ENCODE assay signal across 1 cellular context in the genomic region with DNA sequence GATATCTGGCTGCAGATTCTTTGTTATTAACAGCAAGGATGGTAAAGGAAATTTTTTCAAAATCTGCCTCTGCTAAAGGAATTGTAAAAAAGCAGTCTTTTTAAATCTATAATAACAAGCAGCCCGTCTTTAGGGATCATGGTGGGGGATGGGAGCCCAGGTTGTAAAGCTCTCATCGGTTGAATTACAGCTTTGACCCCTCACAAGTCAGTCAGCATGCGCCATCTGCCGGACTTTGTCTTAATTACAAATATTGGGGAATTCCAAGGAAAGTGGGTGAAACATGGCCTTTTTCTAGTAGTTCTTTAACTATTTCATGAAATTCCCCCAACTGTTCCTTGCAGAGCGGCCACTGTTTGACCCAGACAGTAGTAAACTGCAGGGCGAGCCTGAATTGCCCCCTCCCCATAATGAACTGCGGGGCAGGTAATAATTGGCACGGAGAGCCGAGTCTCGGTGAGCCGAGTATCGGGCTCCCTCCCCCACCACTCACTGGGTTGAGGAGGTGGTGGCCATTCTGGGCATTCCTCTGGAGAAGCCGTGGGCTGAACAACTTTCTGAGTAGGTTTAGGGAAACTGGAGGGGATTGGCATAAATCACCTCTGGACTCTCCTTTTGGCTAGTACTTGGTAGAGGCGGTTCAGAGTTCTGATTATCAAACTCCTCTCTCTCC.
TF ChIP-seq lines count a peak whose summit lies in the region.

No MANE protein-coding gene starts in this region.

TF ChIP-seq in K562, 482 proteins besides CTCF, POLR2A, EP300 and RAD21 (continued from another document):
- TF ChIP-seq, protein P1, sequence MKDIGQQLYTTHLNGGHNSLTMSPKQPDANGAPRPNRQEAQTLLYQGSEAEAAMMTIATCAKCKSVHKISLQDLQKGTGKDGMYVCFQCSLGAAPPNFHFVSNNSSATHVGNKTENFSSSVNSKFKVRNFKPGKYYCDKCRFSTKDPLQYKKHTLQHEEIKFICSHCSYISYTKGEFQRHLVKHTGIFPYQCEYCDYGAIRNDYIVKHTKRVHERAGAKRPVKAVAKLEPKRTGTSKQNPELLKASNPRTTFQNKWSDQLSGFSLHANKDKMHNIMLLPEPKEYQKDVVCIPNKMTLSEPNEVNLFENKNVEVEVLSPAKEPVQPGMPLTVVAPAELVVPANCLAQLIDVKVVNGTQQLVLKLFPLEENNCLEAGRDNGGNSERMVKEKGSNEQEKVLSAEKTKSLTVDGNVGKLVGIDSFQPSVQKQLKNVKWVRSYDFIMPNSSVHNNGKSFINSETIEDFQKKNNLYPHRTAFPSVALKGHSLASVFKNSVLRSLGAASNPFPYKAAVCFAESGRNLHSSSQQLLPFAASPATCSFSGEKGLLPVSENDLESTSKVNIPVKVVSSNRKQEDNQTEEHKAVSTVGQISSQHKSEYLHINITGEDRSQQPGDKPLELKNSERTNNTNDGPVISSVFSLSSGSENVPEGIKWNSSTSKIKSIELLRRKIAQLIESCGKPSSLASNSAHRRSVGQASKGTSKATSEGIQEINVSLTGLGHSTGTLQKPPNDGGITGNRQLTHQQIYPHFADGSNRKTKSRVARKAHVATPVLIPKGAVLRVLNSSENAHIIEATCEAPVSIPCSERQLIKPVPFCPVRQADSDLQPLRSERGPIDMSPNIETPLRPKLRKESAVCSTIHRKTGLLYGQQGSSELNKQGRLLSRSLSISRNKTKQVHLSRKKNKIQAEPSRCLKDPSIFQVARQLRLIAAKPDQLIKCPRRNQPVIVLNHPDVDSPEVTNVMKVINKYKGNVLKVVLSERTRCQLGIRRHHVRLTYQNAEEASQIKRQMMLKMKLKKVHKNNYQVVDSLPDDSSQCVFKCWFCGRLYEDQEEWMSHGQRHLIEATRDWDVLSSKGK (CRISPR knock-in tag; IDR thresholded peaks at IDR 0.05): no peak
- no peak for TF ChIP-seq POLR3A (IDR thresholded peaks at IDR 0.05; ENCODE audit: borderline replicate concordance, extremely low read depth, insufficient read depth, insufficient read length)
- peak; percentile 78 for TF ChIP-seq MEIS2 (IDR thresholded peaks at IDR 0.05; ENCODE audit: partially characterized antibody)
- TF ChIP-seq NCOA2 (IDR thresholded peaks at IDR 0.05; ENCODE audit: partially characterized antibody in 2 of 2): no peak
- TF ChIP-seq, protein P2, sequence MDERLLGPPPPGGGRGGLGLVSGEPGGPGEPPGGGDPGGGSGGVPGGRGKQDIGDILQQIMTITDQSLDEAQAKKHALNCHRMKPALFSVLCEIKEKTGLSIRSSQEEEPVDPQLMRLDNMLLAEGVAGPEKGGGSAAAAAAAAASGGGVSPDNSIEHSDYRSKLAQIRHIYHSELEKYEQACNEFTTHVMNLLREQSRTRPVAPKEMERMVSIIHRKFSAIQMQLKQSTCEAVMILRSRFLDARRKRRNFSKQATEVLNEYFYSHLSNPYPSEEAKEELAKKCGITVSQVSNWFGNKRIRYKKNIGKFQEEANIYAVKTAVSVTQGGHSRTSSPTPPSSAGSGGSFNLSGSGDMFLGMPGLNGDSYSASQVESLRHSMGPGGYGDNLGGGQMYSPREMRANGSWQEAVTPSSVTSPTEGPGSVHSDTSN (CRISPR knock-in tag; IDR thresholded peaks at IDR 0.05; ENCODE audit: low read depth): no peak
- TF ChIP-seq, protein P2 (tag; conservative IDR thresholded peaks at IDR 0.05; ENCODE audit: low read depth): peak; percentile 44; the same call in 1 of the 2 replicates
- 0 out of 2 replicates have a peak, but pooled peaks have one; percentile 14 for TF ChIP-seq TEAD4 (IDR thresholded peaks at IDR 0.05; ENCODE audit: low read length)
- no peak for TF ChIP-seq TEAD4 (CRISPR knock-in tag; IDR thresholded peaks at IDR 0.05; ENCODE audit: borderline replicate concordance)
- TF ChIP-seq, protein P3, sequence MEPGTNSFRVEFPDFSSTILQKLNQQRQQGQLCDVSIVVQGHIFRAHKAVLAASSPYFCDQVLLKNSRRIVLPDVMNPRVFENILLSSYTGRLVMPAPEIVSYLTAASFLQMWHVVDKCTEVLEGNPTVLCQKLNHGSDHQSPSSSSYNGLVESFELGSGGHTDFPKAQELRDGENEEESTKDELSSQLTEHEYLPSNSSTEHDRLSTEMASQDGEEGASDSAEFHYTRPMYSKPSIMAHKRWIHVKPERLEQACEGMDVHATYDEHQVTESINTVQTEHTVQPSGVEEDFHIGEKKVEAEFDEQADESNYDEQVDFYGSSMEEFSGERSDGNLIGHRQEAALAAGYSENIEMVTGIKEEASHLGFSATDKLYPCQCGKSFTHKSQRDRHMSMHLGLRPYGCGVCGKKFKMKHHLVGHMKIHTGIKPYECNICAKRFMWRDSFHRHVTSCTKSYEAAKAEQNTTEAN (CRISPR knock-in tag; IDR thresholded peaks at IDR 0.05): no peak
- TF ChIP-seq, protein P4, sequence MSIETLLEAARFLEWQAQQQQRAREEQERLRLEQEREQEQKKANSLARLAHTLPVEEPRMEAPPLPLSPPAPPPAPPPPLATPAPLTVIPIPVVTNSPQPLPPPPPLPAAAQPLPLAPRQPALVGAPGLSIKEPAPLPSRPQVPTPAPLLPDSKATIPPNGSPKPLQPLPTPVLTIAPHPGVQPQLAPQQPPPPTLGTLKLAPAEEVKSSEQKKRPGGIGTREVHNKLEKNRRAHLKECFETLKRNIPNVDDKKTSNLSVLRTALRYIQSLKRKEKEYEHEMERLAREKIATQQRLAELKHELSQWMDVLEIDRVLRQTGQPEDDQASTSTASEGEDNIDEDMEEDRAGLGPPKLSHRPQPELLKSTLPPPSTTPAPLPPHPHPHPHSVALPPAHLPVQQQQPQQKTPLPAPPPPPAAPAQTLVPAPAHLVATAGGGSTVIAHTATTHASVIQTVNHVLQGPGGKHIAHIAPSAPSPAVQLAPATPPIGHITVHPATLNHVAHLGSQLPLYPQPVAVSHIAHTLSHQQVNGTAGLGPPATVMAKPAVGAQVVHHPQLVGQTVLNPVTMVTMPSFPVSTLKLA (conservative IDR thresholded peaks at IDR 0.05): no peak
- TF ChIP-seq, protein P5, sequence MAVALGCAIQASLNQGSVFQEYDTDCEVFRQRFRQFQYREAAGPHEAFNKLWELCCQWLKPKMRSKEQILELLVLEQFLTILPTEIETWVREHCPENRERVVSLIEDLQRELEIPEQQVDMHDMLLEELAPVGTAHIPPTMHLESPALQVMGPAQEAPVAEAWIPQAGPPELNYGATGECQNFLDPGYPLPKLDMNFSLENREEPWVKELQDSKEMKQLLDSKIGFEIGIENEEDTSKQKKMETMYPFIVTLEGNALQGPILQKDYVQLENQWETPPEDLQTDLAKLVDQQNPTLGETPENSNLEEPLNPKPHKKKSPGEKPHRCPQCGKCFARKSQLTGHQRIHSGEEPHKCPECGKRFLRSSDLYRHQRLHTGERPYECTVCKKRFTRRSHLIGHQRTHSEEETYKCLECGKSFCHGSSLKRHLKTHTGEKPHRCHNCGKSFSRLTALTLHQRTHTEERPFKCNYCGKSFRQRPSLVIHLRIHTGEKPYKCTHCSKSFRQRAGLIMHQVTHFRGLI (CRISPR knock-in tag; IDR thresholded peaks at IDR 0.05): no peak
- TF ChIP-seq XRCC3 (IDR thresholded peaks at IDR 0.05): no peak
- no peak for TF ChIP-seq MYNN (IDR thresholded peaks at IDR 0.05)
- TF ChIP-seq MYNN (CRISPR knock-in tag; IDR thresholded peaks at IDR 0.05): no peak
- no peak for TF ChIP-seq SRSF9 (IDR thresholded peaks at IDR 0.05; ENCODE audit: borderline replicate concordance, low read depth, low read length)
- no peak for TF ChIP-seq XRCC5 (IDR thresholded peaks at IDR 0.05; ENCODE audit: low read depth, low read length)
- peak; percentile 49 for TF ChIP-seq SMC3 (conservative IDR thresholded peaks at IDR 0.05; ENCODE audit: insufficient read depth, low read depth, low read length)
- no peak; the same call in 1 of the 2 replicates for TF ChIP-seq STAG1 (CRISPR knock-in tag; IDR thresholded peaks at IDR 0.05; ENCODE audit: borderline replicate concordance)
- TF ChIP-seq HNRNPLL (IDR thresholded peaks at IDR 0.05; ENCODE audit: low read depth, low read length, poor library complexity, severe bottlenecking): no peak
- TF ChIP-seq ZFP30 (CRISPR knock-in tag; IDR thresholded peaks at IDR 0.05; ENCODE audit: borderline replicate concordance): no peak
- TF ChIP-seq ZZZ3 (IDR thresholded peaks at IDR 0.05): no peak
- TF ChIP-seq RBM39 (optimal IDR thresholded peaks at IDR 0.05; ENCODE audit: low read depth, low read length): no peak
